Comparison of ENCODE assay signal across 7 cellular contexts in genomic region chr11:2825886-2826678, GRCh38. TPM values are rescaled to one million over a fixed set of nuclear protein-coding genes. Genes with fewer than 3 reads are reported as not detected.
DNase-seq lines count a peak whose midpoint lies in the region; ATAC-seq and TF ChIP-seq lines count a peak whose summit lies in the region.

No MANE protein-coding gene starts in this region.

- H3K36me3 ChIP-seq in lung (ENCODE audit: control insufficient read depth in 2 of 2, insufficient read depth in 2 of 2, low read length in 2 of 2), result no peaks in the 10 kb centered on the region
- no peaks in the 10 kb centered on the region for H3K36me3 ChIP-seq in thyroid gland

- 11 to 25% methylated on average over 29 of the region's 29 CpGs for WGBS in lung, 2 donors
- WGBS in thyroid gland, 2 donors, result 50 to 59% methylated on average over 21 to 27 of the region's 29 CpGs

- H3K9me3 ChIP-seq in lung (ENCODE audit: control insufficient read depth in 2 of 2, insufficient read depth in 1 of 2, low read length in 1 of 2) (no peaks in the 10 kb centered on the region), thyroid gland (no peaks in the 10 kb centered on the region)

- ATAC-seq in lung (ENCODE audit: insufficient read depth, low FRiP score), result peak; percentile 86
- no peak for ATAC-seq in HG02885 (IDR thresholded peaks at IDR 0.05; ENCODE audit: poor library complexity, unreplicated experiment)
- no peak for ATAC-seq in activated naive CD4-positive, alpha-beta T cell treated with anti-CD3 and anti-CD28 coated beads, Interleukin-2, amount 50 U/mL, for 72 hours

- H3K27me3 ChIP-seq in lung (ENCODE audit: control insufficient read depth, insufficient read depth), result no peaks in the 10 kb centered on the region
- H3K27me3 ChIP-seq in thyroid gland, result no peaks in the 10 kb centered on the region

- TF ChIP-seq POLR2A in thyroid gland (IDR thresholded peaks at IDR 0.05), result no peak

- H3K27ac ChIP-seq in lung (ENCODE audit: low read depth in 1 of 2, low read length in 1 of 2) (peak overlapping the region; percentile 62 to 76), thyroid gland (peak overlapping the region in 2 of 3 donors; percentile 32 to 67)

- peaks cover 0 to 34% of the 10 kb centered on the region in 2 donors for H3K4me1 ChIP-seq in lung (ENCODE audit: control insufficient read depth in 2 of 2, insufficient read depth in 2 of 2, low read length in 2 of 2)
- peaks cover 11 to 14% of the 10 kb centered on the region in 2 donors for H3K4me1 ChIP-seq in thyroid gland

- intact Hi-C loops in thyroid gland (cut with DNase I), result no loop called here

- H3K4me3 ChIP-seq in choroid plexus epithelial cell (ENCODE audit: low read depth, low read length) (no peak overlapping the region), lung (no peak overlapping the region), thyroid gland (replicated peaks in 1 of 3) (no peak overlapping the region)

- H3K9me3 Mint-ChIP-seq in activated naive CD4-positive, alpha-beta T cell treated with anti-CD3 and anti-CD28 coated beads, Interleukin-2, amount 50 U/mL, for 72 hours, result peaks cover 32 to 46% of the 10 kb centered on the region in 2 donors

- no peak overlapping the region for H3K27ac Mint-ChIP-seq in activated naive CD4-positive, alpha-beta T cell treated with anti-CD3 and anti-CD28 coated beads, Interleukin-2, amount 50 U/mL, for 72 hours

- DNase-seq in MV-4-11 (lab: John Stamatoyannopoulos, UW) (peak; percentile 93), choroid plexus epithelial cell (ENCODE audit: low read depth) (peak; percentile 99), lung (ENCODE audit: low spot score) (peak; percentile 76), thyroid gland (peak; percentile 30 to 59)
- no peak for DNase-seq in stimulated activated CD4-positive, alpha-beta T cell treated with anti-CD3 and anti-CD28 coated beads, Interleukin-2, amount 100 ng/mL, for 24 hours
- no peak for DNase-seq in activated naive CD4-positive, alpha-beta T cell treated with anti-CD3 and anti-CD28 coated beads, Interleukin-2, amount 50 U/mL, for 72 hours (ENCODE audit: low spot score in 2 of 2)

- TF ChIP-seq CTCF in choroid plexus epithelial cell (conservative IDR thresholded peaks at IDR 0.05; ENCODE audit: low read depth, low read length) (no peak), lung (IDR thresholded peaks at IDR 0.05; ENCODE audit: control extremely low read depth, extremely low read depth) (no peak), thyroid gland (IDR thresholded peaks at IDR 0.05) (no peak)

- peaks cover 40 to 51% of the 10 kb centered on the region in 2 donors for H3K36me3 Mint-ChIP-seq in activated naive CD4-positive, alpha-beta T cell treated with anti-CD3 and anti-CD28 coated beads, Interleukin-2, amount 50 U/mL, for 72 hours

RNA-seq across cellular contexts. Expression of gene CDKN1C, which starts 59.5 kb away (rescaled TPM):
- 100 to 1,000 TPM in 1 of 2 donors, 10 to 100 TPM in 1; 29.7 to 123 TPM for total RNA-seq in lung
- polyA plus RNA-seq in lung, result 10 to 100 TPM in 1 of 2 donors, 1 to 10 TPM in 1; 9.9 to 24.0 TPM
- total RNA-seq in thyroid gland, result 10 to 100 TPM; 12.6 to 29.7 (median 16.8) TPM
- 1 to 10 TPM; 1.5 to 1.8 TPM for total RNA-seq in activated naive CD4-positive, alpha-beta T cell treated with anti-CD3 and anti-CD28 coated beads, Interleukin-2, amount 50 U/mL, for 72 hours

Comparison
In these comparisons a context has a peak if more than half of its experiments do, and no peak if none do; other contexts are left out.
1. DNase-seq: peak in MV-4-11 (single experiment), choroid plexus epithelial cell (single experiment), lung (single experiment) and thyroid gland (2 of 2); none in stimulated activated CD4-positive, alpha-beta T cell treated with anti-CD3 and anti-CD28 coated beads, Interleukin-2, amount 100 ng/mL, for 24 hours (0 of 2) and activated naive CD4-positive, alpha-beta T cell treated with anti-CD3 and anti-CD28 coated beads, Interleukin-2, amount 50 U/mL, for 72 hours (0 of 2).
2. RNA of gene CDKN1C, which starts 59.5 kb away (total RNA-seq): 29.7 to 123 TPM in lung and 12.6 to 29.7 TPM in thyroid gland; 1.5 to 1.8 TPM in activated naive CD4-positive, alpha-beta T cell treated with anti-CD3 and anti-CD28 coated beads, Interleukin-2, amount 50 U/mL, for 72 hours; every median in the first group is over 4 times any median in the second.